Comparison of ENCODE assay signal across 1 cellular context in the genomic region with DNA sequence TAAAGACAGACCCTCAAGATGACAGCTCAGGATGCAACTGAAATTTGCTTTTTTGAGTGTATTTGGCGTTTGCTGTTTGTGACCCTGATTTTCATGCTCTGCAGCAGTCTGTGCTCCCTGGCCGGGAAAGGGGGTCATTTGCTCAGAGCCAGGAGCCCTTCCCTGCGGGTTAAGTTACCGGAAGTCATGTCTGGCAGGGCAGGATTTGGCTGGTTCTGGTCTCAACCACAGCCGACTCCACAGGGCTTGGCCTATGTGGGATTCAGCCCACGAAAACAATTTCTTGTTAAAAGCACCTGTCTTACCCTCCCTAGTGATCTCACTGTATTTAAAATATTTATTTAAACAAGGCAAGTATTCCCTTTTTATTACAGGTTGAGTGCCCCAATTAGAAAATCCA.
TF ChIP-seq lines count a peak whose summit lies in the region.

No MANE protein-coding gene starts in this region.

TF ChIP-seq in HepG2, 621 proteins besides CTCF, POLR2A, EP300 and RAD21 (continued from another document):
- TF ChIP-seq ZNF230 (CRISPR knock-in tag; IDR thresholded peaks at IDR 0.05): no peak
- no peak for TF ChIP-seq MTF2 (CRISPR knock-in tag; IDR thresholded peaks at IDR 0.05; ENCODE audit: borderline replicate concordance)
